In genomic region chr2:73827660-73828388, GRCh38 we compare ENCODE assay signal across 9 cellular contexts. TPM values are rescaled to one million over a fixed set of nuclear protein-coding genes. Genes with fewer than 3 reads are reported as not detected.
A peak's percentile ranks its signal among the peaks of the same experiment; 100 is the strongest.
DNase-seq lines count a peak whose midpoint lies in the region; ATAC-seq, FAIRE-seq and TF ChIP-seq lines count a peak whose summit lies in the region.
"Had no signal": no experiment of that assay in that cellular context is flagged by ENCODE, and none has a peak within 500 bp of the region (broad histone marks: within the 10 kb centered on the region; RNA-seq: fewer than 3 reads in every experiment).

No MANE protein-coding gene starts in this region.

- H3K4me3 Mint-ChIP-seq in activated naive CD8-positive, alpha-beta T cell treated with anti-CD3 and anti-CD28 coated beads, Interleukin-2, amount 50 U/mL, for 24 hours: peak overlapping the region; percentile 91
- peak overlapping the region; percentile 80 to 99 (median 96) for H3K4me3 Mint-ChIP-seq in naive thymus-derived CD4-positive, alpha-beta T cell

- POLR2A ChIA-PET in HepG2 (lab: Yijun Ruan, JAX): interaction anchor here (0.5 to 1.6 kb wide), 26 partner anchors 11 to 564 kb away, joined by 3 to 59 read pairs (median 5); partner anchors contain the start of genes ACTG2, BOLA3, C2orf78 and DGUOK
- POLR2A ChIA-PET in naive thymus-derived CD4-positive, alpha-beta T cell (lab: Charles Lee): interaction anchor here (0.7 to 1.8 kb wide), 13 partner anchors 91 to 715 kb away, joined by 3 to 10 read pairs (median 4); partner anchors contain the start of genes AUP1, DGUOK, HTRA2 and MOB1A

- H3K4me2 ChIP-seq in HepG2 (ENCODE audit: low read depth, low read length): peak overlapping the region; percentile 73

- peak overlapping the region; percentile 100 for H2AFZ ChIP-seq in HepG2 (ENCODE audit: low read length)

- peak overlapping the region; percentile 66 to 95 (median 85) for H3K4me3 ChIP-seq in HepG2 (replicated peaks in 1 of 3; ENCODE audit: insufficient read depth in 1 of 3, low read depth in 2 of 3, low read length in 3 of 3)
- peak overlapping the region in 1 of 3 donors; percentile 81 for H3K4me3 ChIP-seq in right lobe of liver
- H3K4me3 ChIP-seq in naive thymus-derived CD4-positive, alpha-beta T cell (ENCODE audit: low read length): peak overlapping the region; percentile 81
- no peak overlapping the region for H3K4me3 ChIP-seq in HAP-1

- H3K27me3 Mint-ChIP-seq in activated naive CD8-positive, alpha-beta T cell treated with anti-CD3 and anti-CD28 coated beads, Interleukin-2, amount 50 U/mL, for 24 hours: no peaks in the 10 kb centered on the region
- peaks cover 0 to 3% (median 0%) of the 10 kb centered on the region in 5 donors for H3K27me3 Mint-ChIP-seq in naive thymus-derived CD4-positive, alpha-beta T cell

- H3K9me3 ChIP-seq in HepG2 (ENCODE audit: low read length) (no peaks in the 10 kb centered on the region), right lobe of liver (no peaks in the 10 kb centered on the region), HAP-1 (no peaks in the 10 kb centered on the region)
- no peaks in the 10 kb centered on the region for H3K9me3 ChIP-seq in naive thymus-derived CD4-positive, alpha-beta T cell (ENCODE audit: control insufficient read depth in 2 of 3, low read length in 3 of 3)

- in situ Hi-C loops in HepG2 (cut with HindIII; ENCODE audit: extremely low pct_ligation_motif_present, low pct_unique_long_range_greater_than_20kb) (loop anchor here (25.0 kb wide), 1 partner anchor 309 kb away; the partner anchor contains the start of gene BOLA3), HAP-1 (cut with MboI; ENCODE audit: low sequenced_read_pairs) (loop anchor here (10.0 kb wide), 1 partner anchor 327 kb away; no protein-coding TSS in a partner anchor)

- H3K9me3 Mint-ChIP-seq in activated naive CD8-positive, alpha-beta T cell treated with anti-CD3 and anti-CD28 coated beads, Interleukin-2, amount 50 U/mL, for 24 hours: peaks cover 4% of the 10 kb centered on the region
- H3K9me3 Mint-ChIP-seq in naive thymus-derived CD4-positive, alpha-beta T cell: no peaks in the 10 kb centered on the region

- peaks cover 15% of the 10 kb centered on the region for H3K36me3 Mint-ChIP-seq in activated naive CD8-positive, alpha-beta T cell treated with anti-CD3 and anti-CD28 coated beads, Interleukin-2, amount 50 U/mL, for 24 hours (ENCODE audit: low read depth)
- H3K36me3 Mint-ChIP-seq in naive thymus-derived CD4-positive, alpha-beta T cell: peaks cover 4 to 12% (median 10%) of the 10 kb centered on the region in 5 donors

- no peak for TF ChIP-seq EP300 in HepG2 (IDR thresholded peaks at IDR 0.05; ENCODE audit: low read depth in 2 of 2, low read length in 2 of 2)
- no peak for TF ChIP-seq EP300 in HepG2 (CRISPR knock-in tag; IDR thresholded peaks at IDR 0.05; ENCODE audit: borderline replicate concordance)

- WGBS in HepG2 (ENCODE audit: low lambda C conversion rate): 85% methylated on average over 9 of the region's 9 CpGs
- 78% methylated on average over 9 of the region's 9 CpGs for WGBS in right lobe of liver (ENCODE audit: insufficient coverage, low coverage, low lambda C conversion rate, missing lambda C conversion rate)

- H3K27me3 ChIP-seq in HepG2 (ENCODE audit: control insufficient read depth in 1 of 2, insufficient read depth in 2 of 2, low read length in 2 of 2) (no peaks in the 10 kb centered on the region; a peak in 1 of 5 replicates), right lobe of liver (no peaks in the 10 kb centered on the region), HAP-1 (ENCODE audit: low read depth) (0 out of 2 replicates have a peak, but pooled peaks cover 3% of the 10 kb centered on the region)
- no peaks in the 10 kb centered on the region for H3K27me3 ChIP-seq in naive thymus-derived CD4-positive, alpha-beta T cell (ENCODE audit: control insufficient read depth in 2 of 2, insufficient read depth in 2 of 2, low read length in 2 of 2)

- H3K27ac ChIP-seq in HepG2 (ENCODE audit: extremely low read length, insufficient read depth, low read length): no peak overlapping the region
- peak overlapping the region in 1 of 3 donors; percentile 83 for H3K27ac ChIP-seq in right lobe of liver
- H3K27ac ChIP-seq in naive thymus-derived CD4-positive, alpha-beta T cell (ENCODE audit: low read depth, low read length): peak overlapping the region; percentile 97

- no peak overlapping the region for H3K27ac Mint-ChIP-seq in activated naive CD8-positive, alpha-beta T cell treated with anti-CD3 and anti-CD28 coated beads, Interleukin-2, amount 50 U/mL, for 24 hours
- H3K27ac Mint-ChIP-seq in naive thymus-derived CD4-positive, alpha-beta T cell: peak overlapping the region; percentile 63 to 99 (median 83)

- H3K9ac ChIP-seq in HepG2 (ENCODE audit: insufficient read depth, low read depth, low read length): no peak overlapping the region

- no peaks in the 10 kb centered on the region for H4K20me1 ChIP-seq in HepG2 (ENCODE audit: insufficient read depth, low read length)

- no peak for FAIRE-seq in HepG2 (lab: Jason Lieb, UNC)

- ATAC-seq in HepG2: no peak
- no peak for ATAC-seq in right lobe of liver
- no peak for ATAC-seq in activated naive CD8-positive, alpha-beta T cell treated with anti-CD3 and anti-CD28 coated beads, Interleukin-2, amount 50 U/mL, for 24 hours
- no peak for ATAC-seq in naive thymus-derived CD4-positive, alpha-beta T cell
- no peak for ATAC-seq in GM18505 (IDR thresholded peaks at IDR 0.05; ENCODE audit: unreplicated experiment)
- no peak for ATAC-seq in HG03457 (IDR thresholded peaks at IDR 0.05; ENCODE audit: unreplicated experiment)

- no peak for DNase-seq in HepG2 (ENCODE audit: low spot score)
- no peak for DNase-seq in right lobe of liver
- DNase-seq in activated naive CD8-positive, alpha-beta T cell treated with anti-CD3 and anti-CD28 coated beads, Interleukin-2, amount 50 U/mL, for 24 hours: no peak
- no peak for DNase-seq in naive thymus-derived CD4-positive, alpha-beta T cell
- DNase-seq in NCI-H524 (lab: John Stamatoyannopoulos, UW): no peak
- DNase-seq in HAP-1 (ENCODE audit: low spot score in 2 of 2): no peak

- no TSS peak for BruUV-seq in HepG2 (replicated peaks; lab: Mats Ljungman, UMichigan)

- TF ChIP-seq CTCF in HepG2 (CRISPR knock-in tag; IDR thresholded peaks at IDR 0.05) (no peak), right lobe of liver (IDR thresholded peaks at IDR 0.05) (no peak)

- intact Hi-C loops in HepG2 (cut with micrococcal nuclease; ENCODE audit: unreplicated experiment) (loop anchor here (2.0 kb wide), 1 partner anchor 99 kb away; the partner anchor contains the start of gene DGUOK), right lobe of liver (cut with DNase I) (loop anchor here in 1 of 2 donors (10.0 kb wide), 2 partner anchors 317 to 507 kb away; partner anchors contain the start of gene BOLA3)
- intact Hi-C loops in naive thymus-derived CD4-positive, alpha-beta T cell (cut with micrococcal nuclease): loop anchor here (1.0 to 10.0 kb wide), 15 partner anchors 23 to 707 kb away; partner anchors contain the start of genes BOLA3 (in 2 of the 2), DUSP11 (in 2 of the 2), DGUOK (in 1 of the 2) and MOB1A (in 1 of the 2)

- peaks cover 47% of the 10 kb centered on the region for H3K4me1 Mint-ChIP-seq in activated naive CD8-positive, alpha-beta T cell treated with anti-CD3 and anti-CD28 coated beads, Interleukin-2, amount 50 U/mL, for 24 hours
- peaks cover 24 to 56% (median 46%) of the 10 kb centered on the region in 7 donors for H3K4me1 Mint-ChIP-seq in naive thymus-derived CD4-positive, alpha-beta T cell

- no peak for TF ChIP-seq RAD21 in HepG2 (CRISPR knock-in tag; IDR thresholded peaks at IDR 0.05)

- TF ChIP-seq POLR2A in HepG2 (IDR thresholded peaks at IDR 0.05; ENCODE audit: insufficient read depth in 1 of 2, low read depth in 2 of 2, low read length in 2 of 2): no peak
- TF ChIP-seq POLR2A in right lobe of liver (IDR thresholded peaks at IDR 0.05): no peak
- TF ChIP-seq POLR2A in GM18505 (IDR thresholded peaks at IDR 0.05; ENCODE audit: borderline replicate concordance, extremely low read depth, insufficient read depth, insufficient read length): no peak

- CTCF ChIA-PET in HepG2 (lab: Yijun Ruan, JAX; ENCODE audit: low intra/inter-chr PET ratio, low total read pairs): interaction anchor here (1.5 kb wide), 1 partner anchor 320 kb away, joined by 5 read pairs; the partner anchor contains the start of gene BOLA3
- CTCF ChIA-PET in naive thymus-derived CD4-positive, alpha-beta T cell (lab: Charles Lee): interaction anchor here (0.9 to 1.8 kb wide), 7 partner anchors 12 to 593 kb away, joined by 3 to 7 read pairs (median 5); partner anchors contain the start of genes C2orf81, MOB1A and WDR54

- H3K36me3 ChIP-seq in HepG2 (replicated peaks in 1 of 2; ENCODE audit: control insufficient read depth in 1 of 2, insufficient read depth in 2 of 2, low read length in 2 of 2): peaks cover 1 to 15% of the 10 kb centered on the region in 2 experiments
- peaks cover 0 to 4% (median 0%) of the 10 kb centered on the region in 4 donors for H3K36me3 ChIP-seq in right lobe of liver
- H3K36me3 ChIP-seq in naive thymus-derived CD4-positive, alpha-beta T cell (ENCODE audit: control insufficient read depth in 2 of 3, insufficient read depth in 3 of 3, low read length in 3 of 3): peaks cover 0 to 9% (median 0%) of the 10 kb centered on the region in 3 experiments
- peaks cover 9% of the 10 kb centered on the region for H3K36me3 ChIP-seq in HAP-1 (replicated peaks)

- H3K79me2 ChIP-seq in HepG2 (ENCODE audit: insufficient read depth, low read length): peaks cover 21% of the 10 kb centered on the region

- H3K4me1 ChIP-seq in HepG2 (ENCODE audit: insufficient read depth, low read length): peaks cover 37% of the 10 kb centered on the region
- H3K4me1 ChIP-seq in right lobe of liver: peaks cover 0 to 11% (median 0%) of the 10 kb centered on the region in 4 donors
- peaks cover 22 to 25% of the 10 kb centered on the region in 2 donors for H3K4me1 ChIP-seq in naive thymus-derived CD4-positive, alpha-beta T cell (ENCODE audit: control insufficient read depth in 2 of 2, insufficient read depth in 2 of 2, low read length in 2 of 2)
- peaks cover 29% of the 10 kb centered on the region for H3K4me1 ChIP-seq in HAP-1

RNA-seq across cellular contexts. Expression of gene STAMBP, which starts 0.9 kb away (rescaled TPM):
- 53.2 and 85.0 TPM in 2 replicates for total RNA-seq in HepG2 (2016; rRNA removed; fragmentation: Illumina TruSeq; extraction: Trizol)
- total RNA-seq in HepG2 (2016; cell fraction: cytosol; rRNA removed; fragmentation: Illumina TruSeq; extraction: Trizol; ENCODE audit: low read depth): 14.5 and 16.7 TPM in 2 replicates
- total RNA-seq in HepG2 (2016; cell fraction: insoluble cytoplasmic fraction; rRNA removed; fragmentation: Illumina TruSeq; extraction: Trizol): 55.9 and 77.3 TPM in 2 replicates
- 37.7 and 40.2 TPM in 2 replicates for total RNA-seq in HepG2 (2016; cell fraction: membrane; rRNA removed; fragmentation: Illumina TruSeq; extraction: Trizol)
- 22.6 and 27.3 TPM in 2 replicates for total RNA-seq in HepG2 (2016; cell fraction: nucleus; rRNA removed; fragmentation: Illumina TruSeq; extraction: Trizol)
- 45.2 and 49.6 TPM in 2 replicates for polyA plus RNA-seq in HepG2 (2011; rRNA removed)
- 45.4 and 45.5 TPM in 2 replicates for polyA plus RNA-seq in HepG2 (2011; cell fraction: cytosol; rRNA removed)
- polyA plus RNA-seq in HepG2 (2011; cell fraction: nucleus; rRNA removed): 28.3 and 31.6 TPM in 2 replicates
- polyA plus RNA-seq in HepG2 (2012): 42.0 and 47.4 TPM in 2 replicates
- polyA plus RNA-seq in HepG2 (2016; cell fraction: cytosol; fragmentation: Illumina TruSeq; extraction: Trizol; ENCODE audit: low read depth): 14.9 and 19.3 TPM in 2 replicates
- 101 and 102 TPM in 2 replicates for polyA plus RNA-seq in HepG2 (2016; cell fraction: insoluble cytoplasmic fraction; fragmentation: Illumina TruSeq; extraction: Trizol; ENCODE audit: low read depth)
- polyA plus RNA-seq in HepG2 (2016; cell fraction: membrane; fragmentation: Illumina TruSeq; extraction: Trizol; ENCODE audit: low read depth): 40.1 and 47.1 TPM in 2 replicates
- polyA plus RNA-seq in HepG2 (2016; cell fraction: nucleus; fragmentation: Illumina TruSeq; extraction: Trizol; ENCODE audit: insufficient read depth, low read depth): 60.5 and 61.0 TPM in 2 replicates
- 48.4 and 50.1 TPM in 2 replicates for polyA minus RNA-seq in HepG2 (2011; rRNA and poly(A)+ RNA removed; ENCODE audit: low replicate concordance)
- 26.0 and 29.4 TPM in 2 replicates for polyA minus RNA-seq in HepG2 (2011; cell fraction: cytosol; rRNA and poly(A)+ RNA removed)
- polyA minus RNA-seq in HepG2 (2011; cell fraction: nucleus; rRNA and poly(A)+ RNA removed): 27.8 and 34.1 TPM in 2 replicates
- total RNA-seq in right lobe of liver: 10 to 100 TPM; 10.9 to 23.9 (median 16.9) TPM
- 10 to 100 TPM; 22.2 to 44.5 (median 32.9) TPM for total RNA-seq in naive thymus-derived CD4-positive, alpha-beta T cell
- polyA plus RNA-seq in naive thymus-derived CD4-positive, alpha-beta T cell: 10 to 100 TPM; 38.1 to 38.8 TPM

RNA-seq across cellular contexts. Expression of gene C2orf78, which starts 43.8 kb away (rescaled TPM):
- total RNA-seq in HepG2 (2016; rRNA removed; fragmentation: Illumina TruSeq; extraction: Trizol) (not detected in 2 replicates), right lobe of liver (under 1 TPM in 1 of 6 experiments, not detected in 5; 0.07 TPM)
- total RNA-seq in HepG2 (2016; cell fraction: cytosol; rRNA removed; fragmentation: Illumina TruSeq; extraction: Trizol; ENCODE audit: low read depth): not detected in 2 replicates
- not detected in 2 replicates for total RNA-seq in HepG2 (2016; cell fraction: insoluble cytoplasmic fraction; rRNA removed; fragmentation: Illumina TruSeq; extraction: Trizol)
- total RNA-seq in HepG2 (2016; cell fraction: membrane; rRNA removed; fragmentation: Illumina TruSeq; extraction: Trizol): not detected in 2 replicates
- total RNA-seq in HepG2 (2016; cell fraction: nucleus; rRNA removed; fragmentation: Illumina TruSeq; extraction: Trizol): not detected in 2 replicates
- not detected in 2 replicates for polyA plus RNA-seq in HepG2 (2011; rRNA removed)
- polyA plus RNA-seq in HepG2 (2011; cell fraction: cytosol; rRNA removed): not detected in 2 replicates
- not detected in 2 replicates for polyA plus RNA-seq in HepG2 (2011; cell fraction: nucleus; rRNA removed)
- not detected in 2 replicates for polyA plus RNA-seq in HepG2 (2012)
- not detected in 2 replicates for polyA plus RNA-seq in HepG2 (2016; cell fraction: cytosol; fragmentation: Illumina TruSeq; extraction: Trizol; ENCODE audit: low read depth)
- not detected in 2 replicates for polyA plus RNA-seq in HepG2 (2016; cell fraction: insoluble cytoplasmic fraction; fragmentation: Illumina TruSeq; extraction: Trizol; ENCODE audit: low read depth)
- polyA plus RNA-seq in HepG2 (2016; cell fraction: membrane; fragmentation: Illumina TruSeq; extraction: Trizol; ENCODE audit: low read depth): not detected in 2 replicates
- polyA plus RNA-seq in HepG2 (2016; cell fraction: nucleus; fragmentation: Illumina TruSeq; extraction: Trizol; ENCODE audit: insufficient read depth, low read depth): not detected in 2 replicates
- polyA minus RNA-seq in HepG2 (2011; rRNA and poly(A)+ RNA removed; ENCODE audit: low replicate concordance): 0.26 TPM in 1 of 2 replicates, not detected in the other
- polyA minus RNA-seq in HepG2 (2011; cell fraction: cytosol; rRNA and poly(A)+ RNA removed): not detected in 2 replicates
- polyA minus RNA-seq in HepG2 (2011; cell fraction: nucleus; rRNA and poly(A)+ RNA removed): not detected in 2 replicates
- not detected for total RNA-seq in naive thymus-derived CD4-positive, alpha-beta T cell
- polyA plus RNA-seq in naive thymus-derived CD4-positive, alpha-beta T cell: not detected
- total RNA-seq: H7 had no signal

RNA-seq across cellular contexts. Expression of gene DUSP11, which starts 47.9 kb away (rescaled TPM):
- total RNA-seq in HepG2 (2016; rRNA removed; fragmentation: Illumina TruSeq; extraction: Trizol) (36.2 and 48.9 TPM in 2 replicates), right lobe of liver (10 to 100 TPM in 2 of 6 experiments, 1 to 10 TPM in 4; 5.7 to 14.2 (median 9.1) TPM)
- 7.5 and 8.8 TPM in 2 replicates for total RNA-seq in HepG2 (2016; cell fraction: cytosol; rRNA removed; fragmentation: Illumina TruSeq; extraction: Trizol; ENCODE audit: low read depth)
- 35.4 and 51.7 TPM in 2 replicates for total RNA-seq in HepG2 (2016; cell fraction: insoluble cytoplasmic fraction; rRNA removed; fragmentation: Illumina TruSeq; extraction: Trizol)
- total RNA-seq in HepG2 (2016; cell fraction: membrane; rRNA removed; fragmentation: Illumina TruSeq; extraction: Trizol): 11.1 and 14.7 TPM in 2 replicates
- total RNA-seq in HepG2 (2016; cell fraction: nucleus; rRNA removed; fragmentation: Illumina TruSeq; extraction: Trizol): 21.8 and 22.7 TPM in 2 replicates
- polyA plus RNA-seq in HepG2 (2011; rRNA removed): 23.1 and 30.5 TPM in 2 replicates
- 16.4 and 22.8 TPM in 2 replicates for polyA plus RNA-seq in HepG2 (2011; cell fraction: cytosol; rRNA removed)
- polyA plus RNA-seq in HepG2 (2011; cell fraction: nucleus; rRNA removed): 8.3 and 8.7 TPM in 2 replicates
- polyA plus RNA-seq in HepG2 (2012): 19.3 and 22.5 TPM in 2 replicates
- polyA plus RNA-seq in HepG2 (2016; cell fraction: cytosol; fragmentation: Illumina TruSeq; extraction: Trizol; ENCODE audit: low read depth): 3.0 and 3.8 TPM in 2 replicates
- polyA plus RNA-seq in HepG2 (2016; cell fraction: insoluble cytoplasmic fraction; fragmentation: Illumina TruSeq; extraction: Trizol; ENCODE audit: low read depth): 55.6 and 64.2 TPM in 2 replicates
- 5.9 and 7.0 TPM in 2 replicates for polyA plus RNA-seq in HepG2 (2016; cell fraction: membrane; fragmentation: Illumina TruSeq; extraction: Trizol; ENCODE audit: low read depth)
- 21.6 and 23.0 TPM in 2 replicates for polyA plus RNA-seq in HepG2 (2016; cell fraction: nucleus; fragmentation: Illumina TruSeq; extraction: Trizol; ENCODE audit: insufficient read depth, low read depth)
- 7.5 and 8.0 TPM in 2 replicates for polyA minus RNA-seq in HepG2 (2011; rRNA and poly(A)+ RNA removed; ENCODE audit: low replicate concordance)
- 10.1 and 13.7 TPM in 2 replicates for polyA minus RNA-seq in HepG2 (2011; cell fraction: cytosol; rRNA and poly(A)+ RNA removed)
- 37.3 and 39.3 TPM in 2 replicates for polyA minus RNA-seq in HepG2 (2011; cell fraction: nucleus; rRNA and poly(A)+ RNA removed)
- total RNA-seq in naive thymus-derived CD4-positive, alpha-beta T cell: 10 to 100 TPM; 32.0 to 54.1 (median 43.8) TPM
- polyA plus RNA-seq in naive thymus-derived CD4-positive, alpha-beta T cell: 10 to 100 TPM; 61.6 to 70.9 TPM
